In genomic region chr4:98659106-98659592, GRCh38 we compare ENCODE assay signal across 1 cellular context.
TF ChIP-seq lines count a peak whose summit lies in the region.

No MANE protein-coding gene starts in this region.

TF ChIP-seq in GM12878, 131 proteins besides CTCF, POLR2A, EP300 and RAD21 (continued from another document):
- TF ChIP-seq REST (IDR thresholded peaks at IDR 0.05; ENCODE audit: low read depth, low read length) (no peak), NBN (IDR thresholded peaks at IDR 0.05) (no peak), RELB (IDR thresholded peaks at IDR 0.05; ENCODE audit: low read depth) (no peak), FOXM1 (IDR thresholded peaks at IDR 0.05; ENCODE audit: low read depth, low read length) (no peak), SIN3A (IDR thresholded peaks at IDR 0.05; ENCODE audit: low read depth, low read length) (no peak), SMC3 (IDR thresholded peaks at IDR 0.05; ENCODE audit: borderline replicate concordance, low read length) (no peak), NFXL1 (IDR thresholded peaks at IDR 0.05; ENCODE audit: borderline replicate concordance) (no peak), ZBTB40 (IDR thresholded peaks at IDR 0.05; ENCODE audit: borderline replicate concordance) (no peak), TCF12 (IDR thresholded peaks at IDR 0.05; ENCODE audit: low read depth, low read length) (no peak)
